8 cellular contexts compared by ENCODE assay signal in genomic region chr7:74890158-74891123, GRCh38. TPM values are rescaled to one million over a fixed set of nuclear protein-coding genes. Genes with fewer than 3 reads are reported as not detected.
DNase-seq lines count a peak whose midpoint lies in the region; ATAC-seq and TF ChIP-seq lines count a peak whose summit lies in the region.
"Not testable (repeated sequence)": the region's sequence is repeated elsewhere in the genome, so short reads cannot be mapped to it uniquely, and the experiment has no call there.

No MANE protein-coding gene starts in this region.

- H2BK5ac ChIP-seq in mesendoderm (ENCODE audit: low read length) = not testable (repeated sequence)

- H3K27me3 Mint-ChIP-seq in endodermal cell (ENCODE audit: insufficient read depth) = not testable (repeated sequence)

- not testable (repeated sequence) for H2AK5ac ChIP-seq in mesendoderm (ENCODE audit: low read length)

- in situ Hi-C loops in KBM-7 (cut with MboI; ENCODE audit: low pct_unique_long_range_greater_than_20kb, low sequenced_read_pairs) = not testable (repeated sequence)

- peak overlapping the region; percentile 70 for H3K4me3 Mint-ChIP-seq in endodermal cell

- not testable (repeated sequence) for H3K4me1 ChIP-seq in endodermal cell (ENCODE audit: control insufficient read depth, insufficient read depth, low read length); mesendoderm (ENCODE audit: control insufficient read depth, low read depth, low read length)

- not testable (repeated sequence) for H3K9me3 ChIP-seq in endodermal cell (ENCODE audit: control insufficient read depth, low read length)

- H3K79me1 ChIP-seq in mesendoderm (ENCODE audit: low read length) = not testable (repeated sequence)

- H3K9me3 Mint-ChIP-seq in endodermal cell = not testable (repeated sequence)

- not testable (repeated sequence) for H3K4me2 ChIP-seq in mesendoderm (ENCODE audit: low read length)

- H2BK120ac ChIP-seq in mesendoderm (ENCODE audit: low read depth, low read length) = not testable (repeated sequence)

- not testable (repeated sequence) for H2BK15ac ChIP-seq in mesendoderm (replicated peaks; ENCODE audit: low read depth)

- WGBS in endodermal cell (ENCODE audit: insufficient coverage in 1 of 2, insufficient read length in 1 of 2), 2 experiments = 0% methylated on average over 7 to 48 of the region's 84 CpGs
- WGBS in mesendoderm (ENCODE audit: extremely low coverage, insufficient coverage, low lambda C conversion rate) = no CpG with 5 or more reads among the region's 84 CpGs

- not testable (repeated sequence) for H3K18ac ChIP-seq in mesendoderm (ENCODE audit: low read length)

- H4K5ac ChIP-seq in mesendoderm (ENCODE audit: low read length) = not testable (repeated sequence)

- H3K27me3 ChIP-seq in endodermal cell (ENCODE audit: control insufficient read depth, insufficient read depth, low read length, poor library complexity, severe bottlenecking); mesendoderm (ENCODE audit: insufficient read depth, low read length, poor library complexity): not testable (repeated sequence)

- not testable (repeated sequence) for H3K36me3 Mint-ChIP-seq in endodermal cell (ENCODE audit: low read depth)

- H3K4ac ChIP-seq in mesendoderm (ENCODE audit: low read depth, low read length) = not testable (repeated sequence)

- H3K23ac ChIP-seq in mesendoderm (ENCODE audit: low read length) = not testable (repeated sequence)

- peak; percentile 71 for DNase-seq in CD1c-positive myeloid dendritic cell (ENCODE audit: extremely low spot score)
- DNase-seq in KBM-7 = peak; percentile 91
- DNase-seq in OCI-M1 (lab: John Stamatoyannopoulos, UW) = peak; percentile 90
- DNase-seq in activated CD8-positive, alpha-beta memory T cell treated with anti-CD3 and anti-CD28 coated beads, Interleukin-2, amount 50 U/mL, for 48 hours = peak; percentile 89
- DNase-seq in endodermal cell = peak; percentile 92
- DNase-seq in mesendoderm = peak; percentile 91
- peak; percentile 66 to 71 for DNase-seq in stimulated activated CD4-positive, alpha-beta T cell treated with anti-CD3 and anti-CD28 coated beads, Interleukin-4, amount 100 ng/mL, for 48 hours (ENCODE audit: low read depth in 2 of 2)

- H3K27ac ChIP-seq in endodermal cell (ENCODE audit: low read depth, low read length) (peak overlapping the region; percentile 92), mesendoderm (ENCODE audit: low read depth, low read length) (peak overlapping the region; percentile 81)

- not testable (repeated sequence) for H3K79me2 ChIP-seq in mesendoderm (ENCODE audit: control insufficient read depth, insufficient read depth, low read length)

- not testable (repeated sequence) for H4K8ac ChIP-seq in mesendoderm (ENCODE audit: low read depth, low read length)

- peak overlapping the region; percentile 67 for H3K9ac ChIP-seq in endodermal cell (ENCODE audit: extremely low read depth, low read length, poor library complexity, severe bottlenecking)
- H3K9ac ChIP-seq in mesendoderm (ENCODE audit: low read length) = peak overlapping the region; percentile 61

- peak; percentile 62 for ATAC-seq in GM21529 (IDR thresholded peaks at IDR 0.05; ENCODE audit: unreplicated experiment)

- H3K4me1 Mint-ChIP-seq in endodermal cell = not testable (repeated sequence)

- peak overlapping the region; percentile 85 for H3K56ac ChIP-seq in mesendoderm (ENCODE audit: low read length)

- H3K4me3 ChIP-seq in endodermal cell (ENCODE audit: low read length) (peak overlapping the region; percentile 69), mesendoderm (ENCODE audit: low read length) (peak overlapping the region; percentile 36)

- H3K27ac Mint-ChIP-seq in endodermal cell = peak overlapping the region; percentile 91

- TF ChIP-seq CTCF in endodermal cell (conservative IDR thresholded peaks at IDR 0.05) = not testable (repeated sequence)

- H3K36me3 ChIP-seq in endodermal cell (ENCODE audit: control insufficient read depth, insufficient read depth, low read length); mesendoderm (ENCODE audit: control insufficient read depth, insufficient read depth, low read length): not testable (repeated sequence)

RNA-seq across cellular contexts. Expression of gene GTF2IRD2, which starts 39.0 kb away (rescaled TPM):
- 10 to 100 TPM in 1 of 2 donors, 1 to 10 TPM in 1; 8.3 to 12.7 TPM for total RNA-seq in endodermal cell
- polyA plus RNA-seq in endodermal cell (2013, experiment 1 of 2) = 15.4 TPM
- 12.0 TPM for polyA plus RNA-seq in endodermal cell (2013, experiment 2 of 2)
- 7.0 TPM for polyA plus RNA-seq in mesendoderm (2013, experiment 1 of 2)
- polyA plus RNA-seq in mesendoderm (2013, experiment 2 of 2) = 7.1 TPM

Comparison
In these comparisons a context has a peak if more than half of its experiments do, and no peak if none do; other contexts are left out.
1. Peak in every context shown above with its lines: DNase-seq, ATAC-seq, H3K4me3 ChIP-seq and H3K27ac ChIP-seq.